Comparison of ENCODE assay signal across 8 cellular contexts in the genomic region with DNA sequence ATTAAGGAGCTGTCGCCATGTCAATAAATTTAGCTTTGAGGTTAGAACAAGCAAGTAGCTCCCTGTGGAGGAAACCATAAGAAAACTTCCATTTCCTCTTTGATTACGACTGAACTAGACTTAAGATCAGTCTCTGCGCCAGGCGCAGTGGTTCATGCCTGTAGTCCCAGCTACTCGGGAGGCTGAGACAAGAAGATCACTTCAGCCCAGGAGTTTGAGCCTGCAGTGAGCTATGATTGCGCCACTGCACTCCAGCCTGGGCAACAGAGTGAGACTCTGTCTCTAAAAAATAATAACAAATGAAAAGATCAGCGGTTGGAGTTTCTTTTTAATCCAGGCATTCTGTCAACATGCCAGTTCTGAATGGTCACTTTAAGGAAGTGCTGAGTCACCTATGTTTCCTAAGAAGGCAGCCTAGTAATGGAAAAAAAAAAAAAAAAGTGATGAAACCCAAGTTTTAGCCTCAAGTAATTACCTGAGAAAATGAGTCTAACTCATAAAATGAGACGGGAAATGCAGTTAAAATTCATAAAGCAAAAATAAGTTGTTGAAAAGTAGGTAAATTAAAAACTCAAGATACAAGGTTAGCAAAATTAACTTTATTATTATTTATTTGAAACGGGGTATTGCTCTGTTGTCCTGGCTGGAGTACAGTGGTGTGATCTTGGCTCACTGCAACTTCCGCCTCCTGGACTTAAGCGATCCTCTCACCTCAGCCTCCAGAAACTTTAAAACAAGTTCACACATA. TPM values are rescaled to one million over a fixed set of nuclear protein-coding genes. Genes with fewer than 3 reads are reported as not detected.
A peak's percentile ranks its signal among the peaks of the same experiment; 100 is the strongest.
DNase-seq lines count a peak whose midpoint lies in the region; ATAC-seq, FAIRE-seq and TF ChIP-seq lines count a peak whose summit lies in the region.

No MANE protein-coding gene starts in this region.

- ATAC-seq in central memory CD8-positive, alpha-beta T cell (replicated peaks; ENCODE audit: extremely low read depth, poor library complexity, severe bottlenecking) = no peak
- ATAC-seq in natural killer cell treated with Interleukin-12 subunit alpha and Interleukin-12 subunit beta and Interleukin-15 and Interleukin-18, amount 100 ng/mL, for 72 hours = peak in 1 of 2 donors; percentile 20

- H3K36me3 Mint-ChIP-seq in central memory CD8-positive, alpha-beta T cell (ENCODE audit: insufficient read depth) = peaks cover 32% of the 10 kb centered on the region
- peaks cover 14% of the 10 kb centered on the region for H3K36me3 Mint-ChIP-seq in natural killer cell treated with Interleukin-12 subunit alpha and Interleukin-12 subunit beta and Interleukin-15 and Interleukin-18, amount 100 ng/mL, for 72 hours

- TF ChIP-seq CTCF in D721Med (IDR thresholded peaks at IDR 0.05; ENCODE audit: insufficient read depth, missing control alignments) = no peak

- no peaks in the 10 kb centered on the region for H3K4me1 Mint-ChIP-seq in central memory CD8-positive, alpha-beta T cell
- H3K4me1 Mint-ChIP-seq in natural killer cell treated with Interleukin-12 subunit alpha and Interleukin-12 subunit beta and Interleukin-15 and Interleukin-18, amount 100 ng/mL, for 72 hours (ENCODE audit: low read depth in 2 of 2) = peaks cover 10 to 14% of the 10 kb centered on the region in 2 donors

- DNase-seq in D721Med (ENCODE audit: insufficient read length, low spot score) = no peak
- DNase-seq in MV-4-11 (lab: John Stamatoyannopoulos, UW) = peak; percentile 98
- no peak for DNase-seq in central memory CD8-positive, alpha-beta T cell (ENCODE audit: low spot score in 2 of 2)
- DNase-seq in natural killer cell treated with Interleukin-12 subunit alpha and Interleukin-12 subunit beta and Interleukin-15 and Interleukin-18, amount 100 ng/mL, for 72 hours (ENCODE audit: low spot score) = no peak
- no peak for DNase-seq in epidermal melanocyte (ENCODE audit: insufficient read length, low spot score)
- DNase-seq in posterior cingulate gyrus = no peak
- no peak for DNase-seq in GM19239 (ENCODE audit: insufficient read length, low spot score)
- no peak for DNase-seq in activated naive CD4-positive, alpha-beta T cell treated with Interleukin-2 at 50 U/mL for 16 hours

- intact Hi-C loops in posterior cingulate gyrus (cut with DNase I) = no loop called here

- no peaks in the 10 kb centered on the region for H3K27me3 Mint-ChIP-seq in central memory CD8-positive, alpha-beta T cell
- H3K27me3 Mint-ChIP-seq in natural killer cell treated with Interleukin-12 subunit alpha and Interleukin-12 subunit beta and Interleukin-15 and Interleukin-18, amount 100 ng/mL, for 72 hours = peaks cover 0 to 7% of the 10 kb centered on the region in 2 donors

- FAIRE-seq in D721Med (lab: Jason Lieb, UNC) (peak; percentile 51), GM19239 (lab: Jason Lieb, UNC) (no peak)

- H3K27ac Mint-ChIP-seq in central memory CD8-positive, alpha-beta T cell (ENCODE audit: low read depth) = peak overlapping the region; percentile 78
- peak overlapping the region; percentile 61 to 72 for H3K27ac Mint-ChIP-seq in natural killer cell treated with Interleukin-12 subunit alpha and Interleukin-12 subunit beta and Interleukin-15 and Interleukin-18, amount 100 ng/mL, for 72 hours

- H3K9me3 Mint-ChIP-seq in central memory CD8-positive, alpha-beta T cell = no peaks in the 10 kb centered on the region
- H3K9me3 Mint-ChIP-seq in natural killer cell treated with Interleukin-12 subunit alpha and Interleukin-12 subunit beta and Interleukin-15 and Interleukin-18, amount 100 ng/mL, for 72 hours = no peaks in the 10 kb centered on the region

- no peak overlapping the region for H3K4me3 Mint-ChIP-seq in central memory CD8-positive, alpha-beta T cell
- H3K4me3 Mint-ChIP-seq in natural killer cell treated with Interleukin-12 subunit alpha and Interleukin-12 subunit beta and Interleukin-15 and Interleukin-18, amount 100 ng/mL, for 72 hours = peak overlapping the region; percentile 40

RNA-seq across cellular contexts. Expression of a gene that starts 10.2 kb away (rescaled TPM):
- 10 to 100 TPM; 14.4 to 40.8 TPM for total RNA-seq in natural killer cell treated with Interleukin-12 subunit alpha and Interleukin-12 subunit beta and Interleukin-15 and Interleukin-18, amount 100 ng/mL, for 72 hours

RNA-seq across cellular contexts. Expression of a gene that starts 15.4 kb away (rescaled TPM):
- total RNA-seq in natural killer cell treated with Interleukin-12 subunit alpha and Interleukin-12 subunit beta and Interleukin-15 and Interleukin-18, amount 100 ng/mL, for 72 hours = 1,000 to 10,000 TPM; 1,051 to 1,176 TPM

RNA-seq across cellular contexts. Expression of a gene that starts 16.4 kb away (rescaled TPM):
- total RNA-seq in natural killer cell treated with Interleukin-12 subunit alpha and Interleukin-12 subunit beta and Interleukin-15 and Interleukin-18, amount 100 ng/mL, for 72 hours = 100 to 1,000 TPM in 1 of 2 donors, 10 to 100 TPM in 1; 75.4 to 117 TPM
